8 cellular contexts compared by ENCODE assay signal in genomic region chr7:21261627-21262564, GRCh38.
DNase-seq lines count a peak whose midpoint lies in the region; ATAC-seq and TF ChIP-seq lines count a peak whose summit lies in the region.

No MANE protein-coding gene starts in this region.

- no peak for TF ChIP-seq EP300 in esophagus muscularis mucosa (IDR thresholded peaks at IDR 0.05)

- 27% methylated on average over 8 of the region's 8 CpGs for WGBS in esophagus muscularis mucosa

- no peak overlapping the region for H3K27ac Mint-ChIP-seq in activated CD4-positive, alpha-beta memory T cell treated with anti-CD3 and anti-CD28 coated beads, Interleukin-2, amount 10 ng/mL, durations not matched to agents 7 days and 5 days

- H3K9me3 Mint-ChIP-seq in activated CD4-positive, alpha-beta memory T cell treated with anti-CD3 and anti-CD28 coated beads, Interleukin-2, amount 10 ng/mL, durations not matched to agents 7 days and 5 days: no peaks in the 10 kb centered on the region

- no peaks in the 10 kb centered on the region for H3K4me1 ChIP-seq in esophagus muscularis mucosa

- intact Hi-C loops in esophagus muscularis mucosa (cut with DNase I): no loop called here

- DNase-seq in AG09319 (ENCODE audit: extremely low read depth, low read depth) (no peak), NCI-H69 (lab: John Stamatoyannopoulos, UW) (peak; percentile 84), esophagus muscularis mucosa (ENCODE audit: extremely low spot score) (no peak), retina (peak; percentile 22), inferior parietal cortex (ENCODE audit: extremely low spot score) (no peak)
- DNase-seq in activated CD4-positive, alpha-beta memory T cell treated with anti-CD3 and anti-CD28 coated beads, Interleukin-2, amount 10 ng/mL, durations not matched to agents 7 days and 5 days: peak; percentile 59

- TF ChIP-seq POLR2A in esophagus muscularis mucosa (IDR thresholded peaks at IDR 0.05; ENCODE audit: low read depth): no peak

- H3K27me3 Mint-ChIP-seq in activated CD4-positive, alpha-beta memory T cell treated with anti-CD3 and anti-CD28 coated beads, Interleukin-2, amount 10 ng/mL, durations not matched to agents 7 days and 5 days: peaks cover 3% of the 10 kb centered on the region

- peaks cover 15% of the 10 kb centered on the region for H3K4me1 Mint-ChIP-seq in activated CD4-positive, alpha-beta memory T cell treated with anti-CD3 and anti-CD28 coated beads, Interleukin-2, amount 10 ng/mL, durations not matched to agents 7 days and 5 days

- CTCF ChIA-PET in activated CD4-positive, alpha-beta memory T cell treated with anti-CD3 and anti-CD28 coated beads, Interleukin-2, amount 10 ng/mL, durations not matched to agents 7 days and 5 days (lab: Charles Lee): interaction anchor here (1.0 to 4.4 kb wide), 14 partner anchors 10 to 267 kb away, joined by 3 to 25 read pairs (median 4); partner anchors contain the start of gene SP4

- H3K27ac ChIP-seq in esophagus muscularis mucosa (replicated peaks in 1 of 4): no peak overlapping the region

- peaks cover 7% of the 10 kb centered on the region for H3K36me3 Mint-ChIP-seq in activated CD4-positive, alpha-beta memory T cell treated with anti-CD3 and anti-CD28 coated beads, Interleukin-2, amount 10 ng/mL, durations not matched to agents 7 days and 5 days (ENCODE audit: low read depth)

- H3K4me3 Mint-ChIP-seq in activated CD4-positive, alpha-beta memory T cell treated with anti-CD3 and anti-CD28 coated beads, Interleukin-2, amount 10 ng/mL, durations not matched to agents 7 days and 5 days: no peak overlapping the region

- peak; percentile 83 for ATAC-seq in GM18499 (IDR thresholded peaks at IDR 0.05; ENCODE audit: insufficient read depth, unreplicated experiment)
- peak; percentile 84 for ATAC-seq in HG03095 (IDR thresholded peaks at IDR 0.05; ENCODE audit: unreplicated experiment)

- H3K4me3 ChIP-seq in esophagus muscularis mucosa: no peak overlapping the region

- peaks cover 0 to 23% (median 0%) of the 10 kb centered on the region in 4 donors for H3K27me3 ChIP-seq in esophagus muscularis mucosa

- H3K36me3 ChIP-seq in esophagus muscularis mucosa: no peaks in the 10 kb centered on the region

- no peaks in the 10 kb centered on the region for H3K9me3 ChIP-seq in esophagus muscularis mucosa

- peak; percentile 25 for TF ChIP-seq CTCF in AG09319 (IDR thresholded peaks at IDR 0.05; ENCODE audit: low read depth, low read length)
- peak in 2 of 3 experiments; percentile 13 to 26 for TF ChIP-seq CTCF in esophagus muscularis mucosa (IDR thresholded peaks at IDR 0.05)

- POLR2A ChIA-PET in activated CD4-positive, alpha-beta memory T cell treated with anti-CD3 and anti-CD28 coated beads, Interleukin-2, amount 10 ng/mL, durations not matched to agents 7 days and 5 days (lab: Charles Lee): interaction anchor here (1.1 to 1.2 kb wide), 2 partner anchors 77 to 165 kb away, joined by 3 read pairs; no protein-coding TSS in a partner anchor

Comparison
In these comparisons a context has a peak if more than half of its experiments do, and no peak if none do; other contexts are left out.
1. DNase-seq: peak in NCI-H69 (single experiment), activated CD4-positive, alpha-beta memory T cell treated with anti-CD3 and anti-CD28 coated beads, Interleukin-2, amount 10 ng/mL, durations not matched to agents 7 days and 5 days (single experiment) and retina (single experiment); none in AG09319 (single experiment), esophagus muscularis mucosa (single experiment) and inferior parietal cortex (single experiment).